ENCODE assay signal across 14 cellular contexts in the genomic region with DNA sequence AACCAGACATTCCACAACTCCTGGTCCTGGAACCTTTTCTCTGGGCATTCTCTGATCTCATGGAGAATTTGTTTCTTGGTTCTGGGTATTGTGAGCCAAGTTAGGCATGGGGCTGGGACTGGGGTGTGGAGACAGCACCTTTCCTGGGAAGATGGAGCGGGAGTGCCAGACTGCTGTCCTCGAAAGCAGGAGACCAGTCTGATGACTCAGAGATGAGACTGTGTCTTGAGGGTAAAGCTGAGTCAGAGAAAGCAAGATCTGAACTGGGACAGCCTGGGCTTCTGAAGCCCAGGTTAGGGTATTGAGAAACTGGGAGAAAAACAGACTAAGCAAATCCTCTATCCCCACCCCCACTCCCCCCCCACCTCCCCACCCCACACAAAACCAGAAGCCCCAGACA. TPM values are rescaled to one million over a fixed set of nuclear protein-coding genes. Genes with fewer than 3 reads are reported as not detected.
DNase-seq lines count a peak whose midpoint lies in the region; ATAC-seq and TF ChIP-seq lines count a peak whose summit lies in the region.
"Had no signal": no experiment of that assay in that cellular context is flagged by ENCODE, and none has a peak within 500 bp of the region (broad histone marks: within the 10 kb centered on the region; RNA-seq: fewer than 3 reads in every experiment).

No MANE protein-coding gene starts in this region.

- H3K36me3 Mint-ChIP-seq in neural crest cell (ENCODE audit: low read depth) = no peaks in the 10 kb centered on the region

- intact Hi-C loops in prostate gland (cut with DNase I) = no loop called here

- peak overlapping the region; percentile 44 for H3K27ac Mint-ChIP-seq in neural crest cell (ENCODE audit: unreplicated experiment)

- DNase-seq in EL = peak; percentile 82
- peak; percentile 85 for DNase-seq in NCI-H226
- DNase-seq in choroid plexus epithelial cell (ENCODE audit: low read depth) = peak; percentile 65
- DNase-seq in neural crest cell (ENCODE audit: low read depth, low spot score) = no peak
- no peak for DNase-seq in NCI-H524 treated with DMSO at 0.1 percent for 48 hours (lab: John Stamatoyannopoulos, UW)
- DNase-seq in prostate gland (ENCODE audit: low spot score) = no peak
- no peak for DNase-seq in left lobe of liver (ENCODE audit: low spot score)
- DNase-seq: DMS153; effector CD4-positive, alpha-beta T cell; NCI-H1436 treated with DMSO at 0.1 percent for 48 hours; OCI-M1 had no signal

- H3K4me3 Mint-ChIP-seq in neural crest cell = peak overlapping the region; percentile 43

- no peaks in the 10 kb centered on the region for H3K9me3 Mint-ChIP-seq in neural crest cell

- H3K9me3 ChIP-seq in prostate gland = no peaks in the 10 kb centered on the region

- no peak for TF ChIP-seq POLR2A in prostate gland (IDR thresholded peaks at IDR 0.05)

- H3K27me3 Mint-ChIP-seq in neural crest cell (ENCODE audit: low read depth) = peaks cover 49% of the 10 kb centered on the region

- H3K4me1 ChIP-seq in prostate gland (replicated peaks) = peaks cover 4% of the 10 kb centered on the region
- H3K4me1 ChIP-seq: parathyroid adenoma had no signal

- no peaks in the 10 kb centered on the region for H3K36me3 ChIP-seq in prostate gland

- peaks cover 14% of the 10 kb centered on the region for H3K4me1 Mint-ChIP-seq in neural crest cell

- no peak for TF ChIP-seq CTCF in choroid plexus epithelial cell (conservative IDR thresholded peaks at IDR 0.05; ENCODE audit: low read depth, low read length)
- no peak for TF ChIP-seq CTCF in neural crest cell (conservative IDR thresholded peaks at IDR 0.05)
- no peak for TF ChIP-seq CTCF in prostate gland (IDR thresholded peaks at IDR 0.05)

- H3K27ac ChIP-seq in prostate gland = no peak overlapping the region
- H3K27ac ChIP-seq: parathyroid adenoma had no signal

- 73% methylated on average over 2 of the region's 2 CpGs for WGBS in prostate gland

- H3K4me3 ChIP-seq in choroid plexus epithelial cell (ENCODE audit: low read depth, low read length) (no peak overlapping the region), prostate gland (no peak overlapping the region)

- ATAC-seq in left lobe of liver (no peak), GM18867 (IDR thresholded peaks at IDR 0.05; ENCODE audit: unreplicated experiment) (no peak)
- ATAC-seq: activated CD4-positive, CD25-positive, alpha-beta regulatory T cell treated with anti-CD3 and anti-CD28 coated beads, Interleukin-2, amount 50 U/mL, for 24 hours had no signal

- H3K27me3 ChIP-seq in prostate gland (replicated peaks; ENCODE audit: insufficient read depth) = peaks cover 6% of the 10 kb centered on the region

RNA-seq across cellular contexts. Expression of gene KANK4, which starts 2.2 kb away (rescaled TPM):
- total RNA-seq in neural crest cell (5.4 and 6.5 TPM in 2 replicates), prostate gland (1 to 10 TPM; 6.1 to 6.8 TPM), left lobe of liver (2.4 TPM)

Comparison
In these comparisons a context has a peak if more than half of its experiments do, and no peak if none do; other contexts are left out.
1. DNase-seq: peak in EL (single experiment), NCI-H226 (single experiment) and choroid plexus epithelial cell (single experiment); none in neural crest cell (single experiment), NCI-H524 treated with DMSO at 0.1 percent for 48 hours (single experiment), prostate gland (single experiment) and left lobe of liver (single experiment).